In genomic region chr5:17803976-17804375, GRCh38 we compare ENCODE assay signal across 24 cellular contexts.
"Had no signal": no experiment of that assay in that cellular context is flagged by ENCODE, and none has a peak within 500 bp of the region (broad histone marks: within the 10 kb centered on the region; RNA-seq: fewer than 3 reads in every experiment).

No MANE protein-coding gene starts in this region.

- H3K4me1 ChIP-seq: colonic mucosa, gastroesophageal sphincter had no signal

- DNase-seq: activated CD4-positive, alpha-beta memory T cell treated with anti-CD3 and anti-CD28 coated beads for 36 hours; activated CD4-positive, alpha-beta T cell treated with anti-CD3 and anti-CD28 coated beads for 36 hours; activated CD4-positive, alpha-beta T cell treated with anti-CD3 and anti-CD28 coated beads, Interleukin-2, amount 10 ng/mL, durations not matched to agents 24 days and 14 days; activated CD4-positive, CD25-positive, alpha-beta regulatory T cell; activated CD4-positive, CD25-positive, alpha-beta regulatory T cell treated with anti-CD3 and anti-CD28 coated beads, Interleukin-2, amount 50 U/mL, for 72 hours; activated CD8-positive, alpha-beta memory T cell treated with anti-CD3 and anti-CD28 coated beads, Interleukin-2, amount 50 U/mL, for 48 hours; activated gamma-delta T cell; activated naive CD4-positive, alpha-beta T cell; activated naive CD4-positive, alpha-beta T cell treated with anti-CD3 and anti-CD28 coated beads, Interleukin-2, amount 10 ng/mL, durations not matched to agents 7 days and 5 days; activated naive CD8-positive, alpha-beta T cell treated with anti-CD3 and anti-CD28 coated beads, Interleukin-2, amount 10 ng/mL, durations not matched to agents 7 days and 5 days; activated T-cell treated with anti-CD3 and anti-CD28 coated beads for 4 hours; activated T-cell treated with anti-CD3 and anti-CD28 coated beads, Interleukin-2, amount 50 U/mL, for 24 hours; activated T-cell treated with anti-CD3 and anti-CD28 coated beads, Interleukin-2, amount 50 U/mL, for 72 hours; amniotic stem cell; anterior cingulate cortex; brain microvascular endothelial cell; caudate nucleus; colonic mucosa; effector CD8-positive, alpha-beta T cell; foreskin fibroblast; T-helper 2 cell had no signal

- ATAC-seq: activated CD4-positive, alpha-beta T cell treated with anti-CD3 and anti-CD28 coated beads for 36 hours; activated naive CD4-positive, alpha-beta T cell treated with anti-CD3 and anti-CD28 coated beads, Interleukin-2, amount 50 U/mL, for 72 hours; activated T-cell treated with anti-CD3 and anti-CD28 coated beads, Interleukin-2, amount 50 U/mL, for 72 hours; esophagus mucosa; gastroesophageal sphincter had no signal

- H3K27me3 ChIP-seq: brain microvascular endothelial cell, colonic mucosa, gastroesophageal sphincter had no signal

- H3K4me3 ChIP-seq: colonic mucosa, gastroesophageal sphincter had no signal

- H3K36me3 ChIP-seq: brain microvascular endothelial cell, colonic mucosa, gastroesophageal sphincter had no signal

- H3K9me3 ChIP-seq: colonic mucosa, gastroesophageal sphincter had no signal

- H3K27ac ChIP-seq: brain microvascular endothelial cell, colonic mucosa, gastroesophageal sphincter had no signal
